Comparison of ENCODE assay signal across 8 cellular contexts in the genomic region with DNA sequence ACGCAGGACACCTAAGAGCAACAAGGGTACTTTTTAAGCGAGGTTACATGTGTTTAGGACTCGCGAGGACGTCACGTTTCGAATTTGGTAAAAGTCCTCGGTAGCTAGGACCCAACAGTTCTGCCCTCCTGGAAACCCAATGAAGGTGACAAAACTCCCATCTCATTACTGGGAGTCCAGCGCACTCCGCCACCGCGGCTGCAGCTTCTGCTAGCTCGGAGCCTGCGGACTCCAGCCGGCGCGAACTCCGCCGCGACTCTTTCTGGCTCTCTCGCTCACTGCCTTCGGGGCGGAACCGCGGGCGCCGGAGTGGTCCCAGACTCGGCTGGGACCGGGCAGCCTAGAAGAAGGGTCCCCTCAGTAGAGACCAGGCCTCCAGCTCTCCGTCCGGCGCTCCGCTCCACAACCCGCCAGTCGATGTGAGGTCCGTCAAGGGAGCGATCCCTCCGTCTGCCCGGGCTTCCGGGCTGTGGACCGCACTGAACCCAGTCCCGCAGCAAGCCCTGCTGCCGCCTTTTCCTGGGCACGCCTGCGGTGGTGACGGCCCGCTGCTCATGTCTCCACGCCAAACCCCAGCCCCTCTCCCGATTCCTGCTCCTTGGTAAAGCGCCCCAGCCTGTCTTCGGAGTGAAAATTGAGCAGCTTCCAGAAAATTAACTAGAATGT. TPM values are rescaled to one million over a fixed set of nuclear protein-coding genes. Genes with fewer than 3 reads are reported as not detected.
DNase-seq lines count a peak whose midpoint lies in the region; ATAC-seq, FAIRE-seq and TF ChIP-seq lines count a peak whose summit lies in the region.

No MANE protein-coding gene starts in this region.

- TF ChIP-seq POLR2A in body of pancreas (IDR thresholded peaks at IDR 0.05): no peak

- no peak overlapping the region for H3K9ac ChIP-seq in stomach smooth muscle (ENCODE audit: low read length in 2 of 2)

- DNase-seq in body of pancreas (peak in 1 of 4 donors; percentile 48), left kidney (ENCODE audit: low read depth, low spot score) (peak; percentile 72), amniotic stem cell (lab: John Stamatoyannopoulos, UW) (no peak), urothelium cell line (ENCODE audit: low spot score) (no peak), HUDEP-2 (lab: John Stamatoyannopoulos, UW; ENCODE audit: unreplicated experiment in 76 of 76) (no peak)

- no peak for TF ChIP-seq CTCF in body of pancreas (IDR thresholded peaks at IDR 0.05)

- H3K9me3 ChIP-seq in body of pancreas (no peaks in the 10 kb centered on the region), stomach smooth muscle (ENCODE audit: control insufficient read depth in 2 of 2, low read length in 2 of 2) (no peaks in the 10 kb centered on the region)

- no peak for FAIRE-seq in urothelium cell line (lab: Jason Lieb, UNC)

- peak; percentile 29 for ATAC-seq in HG02759 (IDR thresholded peaks at IDR 0.05; ENCODE audit: unreplicated experiment)
- peak; percentile 24 for ATAC-seq in body of pancreas
- ATAC-seq in HG03135 (IDR thresholded peaks at IDR 0.05; ENCODE audit: unreplicated experiment): no peak

- H3K4me3 ChIP-seq in body of pancreas: peak overlapping the region in 1 of 2 donors; percentile 8
- peak overlapping the region; percentile 78 to 91 for H3K4me3 ChIP-seq in stomach smooth muscle (ENCODE audit: low read length in 2 of 2)

- H3K36me3 ChIP-seq in body of pancreas (replicated peaks in 1 of 2; ENCODE audit: insufficient read depth in 1 of 2, low read depth in 2 of 2): no peaks in the 10 kb centered on the region
- no peaks in the 10 kb centered on the region for H3K36me3 ChIP-seq in stomach smooth muscle (ENCODE audit: control insufficient read depth in 2 of 2, insufficient read depth in 2 of 2, low read length in 2 of 2)

- H3K27ac ChIP-seq in body of pancreas (no peak overlapping the region), stomach smooth muscle (ENCODE audit: low read length) (no peak overlapping the region)

- H3K27me3 ChIP-seq in body of pancreas (peaks cover 0 to 24% of the 10 kb centered on the region in 2 donors), stomach smooth muscle (ENCODE audit: control insufficient read depth in 1 of 2, insufficient read depth in 2 of 2, low read length in 2 of 2) (no peaks in the 10 kb centered on the region)

- WGBS in body of pancreas, 2 donors: 3 to 14% methylated on average over 22 to 51 of the region's 51 CpGs

- intact Hi-C loops in body of pancreas (cut with DNase I): loop anchor here (5.0 kb wide), 1 partner anchor 609 kb away; no protein-coding TSS in a partner anchor

- H3K4me1 ChIP-seq in body of pancreas (peaks cover 38% of the 10 kb centered on the region), stomach smooth muscle (ENCODE audit: control insufficient read depth, insufficient read depth, low read length) (peaks cover 42% of the 10 kb centered on the region)

RNA-seq across cellular contexts. Expression of gene OSR1, which starts 3.0 kb away (rescaled TPM):
- 1 to 10 TPM; 2.1 to 5.3 TPM for total RNA-seq in body of pancreas
